Comparison of ENCODE assay signal across 20 cellular contexts in genomic region chrX:68697036-68697435, GRCh38. TPM values are rescaled to one million over a fixed set of nuclear protein-coding genes. Genes with fewer than 3 reads are reported as not detected.
DNase-seq lines count a peak whose midpoint lies in the region; ATAC-seq, FAIRE-seq and TF ChIP-seq lines count a peak whose summit lies in the region.
"Had no signal": no experiment of that assay in that cellular context is flagged by ENCODE, and none has a peak within 500 bp of the region (broad histone marks: within the 10 kb centered on the region; RNA-seq: fewer than 3 reads in every experiment).

No MANE protein-coding gene starts in this region.

- H3K27ac ChIP-seq in heart left ventricle = peak overlapping the region in 11 of 12 donors; percentile 25 to 92 (median 65)
- peak overlapping the region; percentile 61 for H3K27ac ChIP-seq in endothelial cell of umbilical vein (ENCODE audit: insufficient read depth, low read depth, low read length)
- H3K27ac ChIP-seq in gastrocnemius medialis = peak overlapping the region; percentile 44 to 86 (median 86)
- H3K27ac ChIP-seq: 22Rv1, HL-60, PC-9 had no signal

- H3K27me3 ChIP-seq in heart left ventricle (no peaks in the 10 kb centered on the region), endothelial cell of umbilical vein (ENCODE audit: control insufficient read depth in 2 of 2, insufficient read depth in 2 of 2, low read length in 2 of 2) (no peaks in the 10 kb centered on the region), gastrocnemius medialis (no peaks in the 10 kb centered on the region)

- peaks cover 0 to 67% (median 17%) of the 10 kb centered on the region in 12 donors for H3K4me1 ChIP-seq in heart left ventricle
- H3K4me1 ChIP-seq in endothelial cell of umbilical vein (ENCODE audit: control insufficient read depth, extremely low read depth, insufficient read depth, low read length) = peaks cover 72% of the 10 kb centered on the region
- H3K4me1 ChIP-seq in gastrocnemius medialis = peaks cover 16 to 22% of the 10 kb centered on the region in 2 donors

- no peaks in the 10 kb centered on the region for H4K20me1 ChIP-seq in endothelial cell of umbilical vein (replicated peaks; ENCODE audit: control insufficient read depth, extremely low read depth, insufficient read depth, low read length)

- no peak for FAIRE-seq in endothelial cell of umbilical vein (lab: Jason Lieb, UNC)
- FAIRE-seq: GM12891, GM18507 had no signal

- dilution Hi-C loops in endothelial cell of umbilical vein (cut with MboI; ENCODE audit: extremely low pct_ligation_motif_present, low sequenced_read_pairs) = no loop called here

- POLR2A ChIA-PET in endothelial cell of umbilical vein (lab: Charles Lee) = no interaction called here

- intact Hi-C loops in heart left ventricle (cut with DNase I) (no loop called here), cardiac septum (cut with DNase I) (no loop called here), endothelial cell of umbilical vein (cut with micrococcal nuclease) (no loop called here), gastrocnemius medialis (cut with DNase I; ENCODE audit: low total_unique reads) (loop anchor here (10.0 kb wide), 1 partner anchor 282 kb away; no protein-coding TSS in a partner anchor)

- in situ Hi-C loops in gastrocnemius medialis (cut with MboI; ENCODE audit: low sequenced_read_pairs in 4 of 4) = no loop called here

- H3K9ac ChIP-seq in endothelial cell of umbilical vein (replicated peaks; ENCODE audit: extremely low read depth, insufficient read depth, low read length) = peak overlapping the region; percentile 56

- no peaks in the 10 kb centered on the region for H3K9me1 ChIP-seq in endothelial cell of umbilical vein (replicated peaks; ENCODE audit: control insufficient read depth, extremely low read depth, insufficient read depth, low read length)

- DNase-seq in heart left ventricle (no peak), cardiac septum (ENCODE audit: low spot score) (no peak), endothelial cell of umbilical vein (ENCODE audit: low read depth, low spot score) (peak; percentile 44), lung microvascular endothelial cell (ENCODE audit: low read depth in 2 of 2) (peak; percentile 38 to 48), gastrocnemius medialis (no peak), DMS114 treated with DMSO at 0.1 percent for 48 hours (lab: John Stamatoyannopoulos, UW; ENCODE audit: unreplicated experiment) (no peak), NCI-H2227 (lab: John Stamatoyannopoulos, UW; ENCODE audit: unreplicated experiment) (no peak), iPS-NIHi7 (ENCODE audit: extremely low spot score) (no peak)
- DNase-seq: CD8-positive, alpha-beta T cell; GF-D8; NCI-H1417; NCI-H1930; NCI-H2171 treated with DMSO at 0.1 percent for 48 hours; NCI-H82; PC-9 had no signal

- TF ChIP-seq POLR2A in heart left ventricle (IDR thresholded peaks at IDR 0.05) = no peak
- no peak for TF ChIP-seq POLR2A in endothelial cell of umbilical vein (IDR thresholded peaks at IDR 0.05; ENCODE audit: low read depth, low read length)
- no peak for TF ChIP-seq POLR2A in gastrocnemius medialis (IDR thresholded peaks at IDR 0.05)

- peaks cover 55% of the 10 kb centered on the region for H3K79me2 ChIP-seq in endothelial cell of umbilical vein (ENCODE audit: control insufficient read depth, insufficient read depth, low read length)

- TF ChIP-seq CTCF in heart left ventricle (IDR thresholded peaks at IDR 0.05) = no peak
- no peak for TF ChIP-seq CTCF in endothelial cell of umbilical vein (IDR thresholded peaks at IDR 0.05; ENCODE audit: extremely low read depth in 1 of 2, insufficient read depth in 1 of 2, low read depth in 1 of 2, low read length in 2 of 2)
- no peak for TF ChIP-seq CTCF in gastrocnemius medialis (IDR thresholded peaks at IDR 0.05 in 4 of 5, conservative IDR thresholded peaks at IDR 0.05 in 1 of 5)

- peak in 1 of 4 donors; percentile 6 for ATAC-seq in heart left ventricle
- no peak for ATAC-seq in gastrocnemius medialis
- ATAC-seq: CD8-positive, alpha-beta T cell had no signal

- peak overlapping the region; percentile 38 for H3K4me2 ChIP-seq in endothelial cell of umbilical vein (ENCODE audit: insufficient read depth, low read length)
- H3K4me2 ChIP-seq: PC-9 had no signal

- H3K4me3 ChIP-seq in heart left ventricle (peak overlapping the region in 8 of 12 donors; percentile 7 to 84 (median 36)), endothelial cell of umbilical vein (replicated peaks in 1 of 3; ENCODE audit: insufficient read depth in 1 of 3, low read depth in 1 of 3, low read length in 3 of 3) (no peak overlapping the region), gastrocnemius medialis (peak overlapping the region in 1 of 4 donors; percentile 7)
- H3K4me3 ChIP-seq: HAP-1, PC-9 had no signal

- H3K9me3 ChIP-seq in heart left ventricle (no peaks in the 10 kb centered on the region), endothelial cell of umbilical vein (replicated peaks; ENCODE audit: control insufficient read depth, insufficient read depth, low read length) (no peaks in the 10 kb centered on the region), gastrocnemius medialis (no peaks in the 10 kb centered on the region)
- H3K9me3 ChIP-seq: HAP-1 had no signal

- H2AFZ ChIP-seq in endothelial cell of umbilical vein (ENCODE audit: low read depth, low read length) = no peak overlapping the region
- H2AFZ ChIP-seq: PC-9 had no signal

- BruUV-seq in endothelial cell of umbilical vein (replicated peaks; lab: Mats Ljungman, UMichigan) = no TSS peak

- H3K36me3 ChIP-seq in heart left ventricle = no peaks in the 10 kb centered on the region
- no peaks in the 10 kb centered on the region for H3K36me3 ChIP-seq in endothelial cell of umbilical vein (ENCODE audit: control insufficient read depth in 2 of 2, extremely low read depth in 1 of 2, insufficient read depth in 2 of 2, low read length in 2 of 2)
- H3K36me3 ChIP-seq in gastrocnemius medialis = no peaks in the 10 kb centered on the region
- H3K36me3 ChIP-seq: HAP-1 had no signal

- CTCF ChIA-PET in endothelial cell of umbilical vein (lab: Charles Lee) = interaction anchor here (1.0 to 1.1 kb wide), 2 partner anchors 11 to 13 kb away, joined by 3 to 7 read pairs; no protein-coding TSS in a partner anchor

- WGBS in heart left ventricle, 4 donors = 44 to 65% (median 60%) methylated on average over 6 of the region's 6 CpGs

TF ChIP-seq in endothelial cell of umbilical vein, 7 proteins besides CTCF, POLR2A, EP300 and RAD21:
- no peak for TF ChIP-seq EZH2 (IDR thresholded peaks at IDR 0.05; ENCODE audit: borderline replicate concordance, low read depth, low read length, severe bottlenecking)
- no peak for TF ChIP-seq FOS (IDR thresholded peaks at IDR 0.05; ENCODE audit: borderline replicate concordance, insufficient read depth, low read length)
- TF ChIP-seq POLR2AphosphoS5 (IDR thresholded peaks at IDR 0.05; ENCODE audit: insufficient read depth, low read depth, low read length) = no peak
- no peak for TF ChIP-seq GATA2 (IDR thresholded peaks at IDR 0.05; ENCODE audit: insufficient read depth, insufficient read length, low read depth, low read length)
- no peak for TF ChIP-seq MYC (IDR thresholded peaks at IDR 0.05; ENCODE audit: low read depth, low read length)
- TF ChIP-seq, protein P1, sequence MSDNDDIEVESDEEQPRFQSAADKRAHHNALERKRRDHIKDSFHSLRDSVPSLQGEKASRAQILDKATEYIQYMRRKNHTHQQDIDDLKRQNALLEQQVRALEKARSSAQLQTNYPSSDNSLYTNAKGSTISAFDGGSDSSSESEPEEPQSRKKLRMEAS (IDR thresholded peaks at IDR 0.05; ENCODE audit: insufficient read depth, insufficient read length) = no peak
- no peak for TF ChIP-seq JUN (IDR thresholded peaks at IDR 0.05; ENCODE audit: borderline replicate concordance, insufficient read depth, insufficient read length, low read depth)

RNA-seq across cellular contexts. Expression of gene STARD8, which starts 49.6 kb away (rescaled TPM):
- total RNA-seq in heart left ventricle (10 to 100 TPM in 3 of 9 donors, 1 to 10 TPM in 6; 5.6 to 17.5 (median 7.1) TPM), cardiac septum (6.5 TPM), endothelial cell of umbilical vein (8.4 and 14.8 TPM in 2 replicates), lung microvascular endothelial cell (16.8 and 33.3 TPM in 2 replicates), gastrocnemius medialis (1 to 10 TPM; 6.6 to 9.4 (median 9.1) TPM)
- polyA plus RNA-seq in heart left ventricle (1 to 10 TPM; 4.2 to 6.5 TPM), endothelial cell of umbilical vein (6.3 and 6.8 TPM in 2 replicates)
- polyA plus RNA-seq in endothelial cell of umbilical vein (2011; cell fraction: cytosol; rRNA removed) = 4.7 and 4.9 TPM in 2 replicates
- polyA plus RNA-seq in endothelial cell of umbilical vein (2011; cell fraction: nucleus; rRNA removed) = 13.8 and 15.7 TPM in 2 replicates
- 5.3 and 5.8 TPM in 2 replicates for polyA plus RNA-seq in endothelial cell of umbilical vein (2012)
- polyA minus RNA-seq in endothelial cell of umbilical vein = 12.5 and 12.7 TPM in 2 replicates
- polyA minus RNA-seq in endothelial cell of umbilical vein (2011; cell fraction: cytosol; rRNA and poly(A)+ RNA removed) = 2.3 TPM
- 6.0 and 7.1 TPM in 2 replicates for polyA minus RNA-seq in endothelial cell of umbilical vein (2011; cell fraction: nucleus; rRNA and poly(A)+ RNA removed)
- total RNA-seq: CD8-positive, alpha-beta T cell had no signal

Comparison
In these comparisons a context has a peak if more than half of its experiments do, and no peak if none do; other contexts are left out.
1. DNase-seq: peak in endothelial cell of umbilical vein (single experiment) and lung microvascular endothelial cell (2 of 2); none in heart left ventricle (0 of 5), cardiac septum (single experiment), gastrocnemius medialis (0 of 2), DMS114 treated with DMSO at 0.1 percent for 48 hours (single experiment), NCI-H2227 (single experiment) and iPS-NIHi7 (single experiment).
2. H3K4me3 ChIP-seq: peak in heart left ventricle (8 of 12); none in endothelial cell of umbilical vein (0 of 3).
3. Peak in every context shown above with its lines, with median percentiles within 50 percentile points of each other: H3K27ac ChIP-seq.